5 cellular contexts compared by ENCODE assay signal in genomic region chr10:5180503-5180902, GRCh38. TPM values are rescaled to one million over a fixed set of nuclear protein-coding genes. Genes with fewer than 3 reads are reported as not detected.
"Had no signal": no experiment of that assay in that cellular context is flagged by ENCODE, and none has a peak within 500 bp of the region (broad histone marks: within the 10 kb centered on the region; RNA-seq: fewer than 3 reads in every experiment).

No MANE protein-coding gene starts in this region.

RNA-seq across cellular contexts. Expression of gene AKR1C8, which starts 4.4 kb away (rescaled TPM):
- total RNA-seq: HT-29, HT1080, IMR-90 had no signal
- polyA plus RNA-seq: IgD-negative memory B cell, IMR-90 had no signal

RNA-seq across cellular contexts. Expression of gene AKR1C4, which starts 16.1 kb away (rescaled TPM):
- total RNA-seq: HT-29, HT1080, IMR-90 had no signal
- polyA plus RNA-seq: IgD-negative memory B cell, IMR-90, K562 had no signal
